In genomic region chr7:31819031-31819430, GRCh38 we compare ENCODE assay signal across 27 cellular contexts.
"Had no signal": no experiment of that assay in that cellular context is flagged by ENCODE, and none has a peak within 500 bp of the region (broad histone marks: within the 10 kb centered on the region; RNA-seq: fewer than 3 reads in every experiment).

No MANE protein-coding gene starts in this region.

- DNase-seq: colonic mucosa; cortex of kidney; dermis blood vessel endothelial cell; dorsolateral prefrontal cortex; effector CD4-positive, alpha-beta T cell; effector CD8-positive, alpha-beta T cell; effector memory CD4-positive, alpha-beta T cell; effector memory CD8-positive, alpha-beta T cell; endodermal cell; erythroblast; esophagus squamous epithelium; foreskin fibroblast; foreskin keratinocyte; foreskin melanocyte; gastrocnemius medialis; glutamatergic neuron; head of caudate nucleus; heart left ventricle; heart right ventricle had no signal

- H3K9me3 ChIP-seq: colonic mucosa, esophagus muscularis mucosa, esophagus squamous epithelium, gastrocnemius medialis, gastroesophageal sphincter, heart left ventricle, heart right ventricle had no signal

- H3K4me3 ChIP-seq: colonic mucosa, coronary artery, dorsolateral prefrontal cortex, esophagus muscularis mucosa, esophagus squamous epithelium, gastrocnemius medialis, gastroesophageal sphincter, heart left ventricle, heart right ventricle had no signal

- H3K27me3 ChIP-seq: colonic mucosa, dorsolateral prefrontal cortex, esophagus muscularis mucosa, esophagus squamous epithelium, foreskin keratinocyte, gastrocnemius medialis, gastroesophageal sphincter, heart left ventricle, heart right ventricle had no signal

- H3K27ac ChIP-seq: colonic mucosa, coronary artery, epithelial cell of prostate, esophagus muscularis mucosa, esophagus squamous epithelium, foreskin keratinocyte, gastrocnemius medialis, gastroesophageal sphincter, heart left ventricle, heart right ventricle had no signal

- FAIRE-seq: colon, endometrium, endothelial cell of umbilical vein, frontal cortex had no signal

- H3K36me3 ChIP-seq: colonic mucosa, esophagus squamous epithelium, gastrocnemius medialis had no signal
